12 cellular contexts compared by ENCODE assay signal in genomic region chr14:70698288-70698687, GRCh38. TPM values are rescaled to one million over a fixed set of nuclear protein-coding genes. Genes with fewer than 3 reads are reported as not detected.
DNase-seq lines count a peak whose midpoint lies in the region; ATAC-seq lines count a peak whose summit lies in the region.
"Had no signal": no experiment of that assay in that cellular context is flagged by ENCODE, and none has a peak within 500 bp of the region (broad histone marks: within the 10 kb centered on the region; RNA-seq: fewer than 3 reads in every experiment).

No MANE protein-coding gene starts in this region.

- H3K36me3 Mint-ChIP-seq in stimulated activated effector memory CD8-positive, alpha-beta T cell treated with anti-CD3 and anti-CD28 coated beads, Interleukin-12 subunit alpha, Interleukin-12 subunit beta, amount 100 ng/mL, for 72 hours = no peaks in the 10 kb centered on the region

- no peaks in the 10 kb centered on the region for H3K9me3 Mint-ChIP-seq in stimulated activated effector memory CD8-positive, alpha-beta T cell treated with anti-CD3 and anti-CD28 coated beads, Interleukin-12 subunit alpha, Interleukin-12 subunit beta, amount 100 ng/mL, for 72 hours

- in situ Hi-C loops in KBM-7 (cut with MboI; ENCODE audit: low pct_unique_long_range_greater_than_20kb, low sequenced_read_pairs) = no loop called here

- H3K27ac Mint-ChIP-seq in stimulated activated effector memory CD8-positive, alpha-beta T cell treated with anti-CD3 and anti-CD28 coated beads, Interleukin-12 subunit alpha, Interleukin-12 subunit beta, amount 100 ng/mL, for 72 hours = no peak overlapping the region
- H3K27ac Mint-ChIP-seq: T-helper 17 cell had no signal

- H3K4me1 Mint-ChIP-seq in stimulated activated effector memory CD8-positive, alpha-beta T cell treated with anti-CD3 and anti-CD28 coated beads, Interleukin-12 subunit alpha, Interleukin-12 subunit beta, amount 100 ng/mL, for 72 hours = peaks cover 4% of the 10 kb centered on the region

- no peak overlapping the region for H3K4me3 Mint-ChIP-seq in stimulated activated effector memory CD8-positive, alpha-beta T cell treated with anti-CD3 and anti-CD28 coated beads, Interleukin-12 subunit alpha, Interleukin-12 subunit beta, amount 100 ng/mL, for 72 hours
- H3K4me3 Mint-ChIP-seq: T-helper 17 cell had no signal

- ATAC-seq in stimulated activated effector memory CD8-positive, alpha-beta T cell treated with anti-CD3 and anti-CD28 coated beads, Interleukin-12 subunit alpha, Interleukin-12 subunit beta, amount 100 ng/mL, for 72 hours = no peak
- ATAC-seq: psoas muscle, T-helper 17 cell had no signal

- DNase-seq in A172 (ENCODE audit: low spot score) (peak; percentile 43), KBM-7 (peak; percentile 54), astrocyte of the hippocampus (ENCODE audit: low read depth, low spot score) (peak; percentile 71), islet precursor cell (peak; percentile 63), middle frontal gyrus (ENCODE audit: extremely low spot score, low spot score) (no peak)
- no peak for DNase-seq in stimulated activated effector memory CD8-positive, alpha-beta T cell treated with anti-CD3 and anti-CD28 coated beads, Interleukin-12 subunit alpha, Interleukin-12 subunit beta, amount 100 ng/mL, for 72 hours (ENCODE audit: low spot score in 2 of 2)
- DNase-seq in NK-92 treated with Interleukin-12 subunit alpha and Interleukin-12 subunit beta, amount 100 ng/mL, for 24 hours (lab: John Stamatoyannopoulos, UW) = no peak
- no peak for DNase-seq in stimulated activated CD4-positive, alpha-beta T cell treated with anti-CD3 and anti-CD28 coated beads, Interleukin-12 subunit alpha, Interleukin-12 subunit beta, amount 100 ng/mL, for 4 hours
- DNase-seq: activated effector memory CD4-positive, alpha-beta T cell treated with Interleukin-2 at 50 U/mL for 16 hours; NCI-H2029; psoas muscle; T-helper 17 cell had no signal

RNA-seq across cellular contexts. Expression of gene TTC9, which starts 56.6 kb away (rescaled TPM):
- 1.1 and 1.4 TPM in 2 replicates for total RNA-seq in A172 (2014; rRNA removed; shearing (Covaris generic))

Comparison
In these comparisons a context has a peak if more than half of its experiments do, and no peak if none do; other contexts are left out.
1. DNase-seq: peak in A172 (single experiment), KBM-7 (single experiment), astrocyte of the hippocampus (single experiment) and islet precursor cell (single experiment); none in stimulated activated effector memory CD8-positive, alpha-beta T cell treated with anti-CD3 and anti-CD28 coated beads, Interleukin-12 subunit alpha, Interleukin-12 subunit beta, amount 100 ng/mL, for 72 hours (0 of 2), NK-92 treated with Interleukin-12 subunit alpha and Interleukin-12 subunit beta, amount 100 ng/mL, for 24 hours (single experiment), stimulated activated CD4-positive, alpha-beta T cell treated with anti-CD3 and anti-CD28 coated beads, Interleukin-12 subunit alpha, Interleukin-12 subunit beta, amount 100 ng/mL, for 4 hours (single experiment) and middle frontal gyrus (single experiment).